12 cellular contexts compared by ENCODE assay signal in genomic region chr12:1022032-1022970, GRCh38. TPM values are rescaled to one million over a fixed set of nuclear protein-coding genes. Genes with fewer than 3 reads are reported as not detected.
DNase-seq lines count a peak whose midpoint lies in the region; ATAC-seq and TF ChIP-seq lines count a peak whose summit lies in the region.
"Had no signal": no experiment of that assay in that cellular context is flagged by ENCODE, and none has a peak within 500 bp of the region (broad histone marks: within the 10 kb centered on the region; RNA-seq: fewer than 3 reads in every experiment).

No MANE protein-coding gene starts in this region.

- H2AK9ac ChIP-seq in IMR-90 (replicated peaks; ENCODE audit: low read depth, low read length, poor library complexity): no peak overlapping the region

- H3K4me1 ChIP-seq in IMR-90 (ENCODE audit: control insufficient read depth, insufficient read depth, low read length): no peaks in the 10 kb centered on the region
- peaks cover 0 to 6% (median 0%) of the 10 kb centered on the region in 4 donors for H3K4me1 ChIP-seq in right lobe of liver
- H3K4me1 ChIP-seq in upper lobe of right lung: no peaks in the 10 kb centered on the region

- TF ChIP-seq RAD21 in IMR-90 (IDR thresholded peaks at IDR 0.05; ENCODE audit: low read length): no peak

- CTCF ChIA-PET in IMR-90 (lab: Yijun Ruan, JAX): no interaction called here

- no peak overlapping the region for H2BK15ac ChIP-seq in IMR-90 (ENCODE audit: low read depth, low read length)

- peaks cover 6% of the 10 kb centered on the region; the same call in 1 of the 2 replicates for H3K9me1 ChIP-seq in IMR-90 (ENCODE audit: insufficient read depth, low read length)

- TF ChIP-seq CTCF in IMR-90 (conservative IDR thresholded peaks at IDR 0.05; ENCODE audit: low read depth, low read length): no peak
- TF ChIP-seq CTCF in fibroblast of villous mesenchyme (IDR thresholded peaks at IDR 0.05; ENCODE audit: insufficient read depth, low read depth, low read length): no peak
- no peak for TF ChIP-seq CTCF in right lobe of liver (IDR thresholded peaks at IDR 0.05)
- no peak for TF ChIP-seq CTCF in natural killer cell (IDR thresholded peaks at IDR 0.05)
- no peak for TF ChIP-seq CTCF in upper lobe of right lung (IDR thresholded peaks at IDR 0.05)

- H2BK5ac ChIP-seq in IMR-90 (ENCODE audit: low read depth, low read length, poor library complexity, severe bottlenecking): no peak overlapping the region

- POLR2A ChIA-PET in IMR-90 (lab: Charles Lee; ENCODE audit: unreplicated experiment): no interaction called here

- no peak overlapping the region for H3K4me3 Mint-ChIP-seq in natural killer cell
- H3K4me3 Mint-ChIP-seq: CD4-positive, CD25-positive, alpha-beta regulatory T cell; GM23338 had no signal

- H3K4me3 ChIP-seq in IMR-90 (ENCODE audit: insufficient read depth, low read depth, low read length): no peak overlapping the region
- no peak overlapping the region for H3K4me3 ChIP-seq in fibroblast of villous mesenchyme (ENCODE audit: low read depth, low read length)
- H3K4me3 ChIP-seq in right lobe of liver: no peak overlapping the region
- H3K4me3 ChIP-seq in upper lobe of right lung: no peak overlapping the region
- H3K4me3 ChIP-seq: BLaER1 treated with 17β-estradiol and CSF1 and Interleukin-3, amounts not matched to agents 10 nM and 100 nM; GM23338 had no signal

- no peaks in the 10 kb centered on the region for H3K9me3 ChIP-seq in IMR-90 (ENCODE audit: control insufficient read depth, insufficient read depth, low read length)
- H3K9me3 ChIP-seq in right lobe of liver: no peaks in the 10 kb centered on the region
- no peaks in the 10 kb centered on the region for H3K9me3 ChIP-seq in upper lobe of right lung

- no peaks in the 10 kb centered on the region for H3K27me3 Mint-ChIP-seq in natural killer cell (ENCODE audit: low read depth in 2 of 2)
- H3K27me3 Mint-ChIP-seq: CD4-positive, CD25-positive, alpha-beta regulatory T cell had no signal

- dilution Hi-C loops in IMR-90 (cut with HindIII; ENCODE audit: low sequenced_read_pairs, unreplicated experiment): no loop called here

- peaks cover 5% of the 10 kb centered on the region; the same call in 1 of the 2 replicates for H3K36me3 ChIP-seq in IMR-90 (ENCODE audit: control insufficient read depth, insufficient read depth, low read length)
- H3K36me3 ChIP-seq in right lobe of liver: no peaks in the 10 kb centered on the region
- peaks cover 4% of the 10 kb centered on the region for H3K36me3 ChIP-seq in upper lobe of right lung

- no peak overlapping the region for H2AFZ ChIP-seq in IMR-90 (replicated peaks; ENCODE audit: low read length, poor library complexity)
- H2AFZ ChIP-seq: GM23338 had no signal

- no peaks in the 10 kb centered on the region for H3K36me3 Mint-ChIP-seq in natural killer cell

- no peak overlapping the region for H2BK20ac ChIP-seq in IMR-90 (ENCODE audit: low read depth, low read length)

- H3K23ac ChIP-seq in IMR-90 (ENCODE audit: low read depth, low read length): no peak overlapping the region

- no peak overlapping the region for H4K5ac ChIP-seq in IMR-90 (ENCODE audit: low read depth, low read length)

- H3K18ac ChIP-seq in IMR-90 (ENCODE audit: low read depth, low read length): no peak overlapping the region

- H3K4me1 Mint-ChIP-seq in natural killer cell: peaks cover 0 to 11% of the 10 kb centered on the region in 2 donors

- no peaks in the 10 kb centered on the region for H3K9me3 Mint-ChIP-seq in natural killer cell
- H3K9me3 Mint-ChIP-seq: GM23338 had no signal

- H3K27me3 ChIP-seq in IMR-90 (ENCODE audit: control insufficient read depth, insufficient read depth, low read length): no peaks in the 10 kb centered on the region
- no peaks in the 10 kb centered on the region for H3K27me3 ChIP-seq in right lobe of liver
- H3K27me3 ChIP-seq in upper lobe of right lung: no peaks in the 10 kb centered on the region
- H3K27me3 ChIP-seq: BLaER1 treated with 17β-estradiol and CSF1 and Interleukin-3, amounts not matched to agents 10 nM and 100 nM had no signal

- H2BK120ac ChIP-seq in IMR-90 (ENCODE audit: low read depth, low read length): no peak overlapping the region

- no peak for TF ChIP-seq POLR2A in IMR-90 (IDR thresholded peaks at IDR 0.05; ENCODE audit: low read depth, low read length)
- TF ChIP-seq POLR2A in right lobe of liver (IDR thresholded peaks at IDR 0.05): no peak

- H3K14ac ChIP-seq in IMR-90 (replicated peaks; ENCODE audit: low read depth, low read length): no peak overlapping the region

- no peak overlapping the region for H3K4me2 ChIP-seq in IMR-90 (ENCODE audit: low read depth, low read length)
- H3K4me2 ChIP-seq: BLaER1 treated with 17β-estradiol and CSF1 and Interleukin-3, amounts not matched to agents 10 nM and 100 nM; GM23338 had no signal

- no peak overlapping the region for H2AK5ac ChIP-seq in IMR-90 (ENCODE audit: low read depth, low read length)

- H3K79me1 ChIP-seq in IMR-90 (ENCODE audit: low read depth in 1 of 2, low read length in 2 of 2): peaks cover 23 to 66% of the 10 kb centered on the region in 2 experiments

- BruUV-seq in IMR-90 (replicated peaks; lab: Mats Ljungman, UMichigan): no TSS peak

- no peak overlapping the region for H3K4ac ChIP-seq in IMR-90 (ENCODE audit: low read depth, low read length)

- DNase-seq in IMR-90: no peak
- DNase-seq in amniotic epithelial cell (ENCODE audit: low read depth): peak; percentile 60
- peak; percentile 65 for DNase-seq in fibroblast of villous mesenchyme (ENCODE audit: low read depth)
- DNase-seq in right lobe of liver: peak in 1 of 3 donors; percentile 51
- DNase-seq in dermis blood vessel endothelial cell: no peak
- DNase-seq in natural killer cell: no peak
- DNase-seq in upper lobe of right lung: no peak
- DNase-seq: ACHN; CD4-positive, CD25-positive, alpha-beta regulatory T cell; H7 had no signal

- H3K56ac ChIP-seq in IMR-90 (ENCODE audit: extremely low read depth, insufficient read depth, low read length): no peak overlapping the region

- no peak for ATAC-seq in IMR-90 (ENCODE audit: low read depth)
- ATAC-seq in right lobe of liver: peak; percentile 66 to 89 (median 86)
- ATAC-seq in natural killer cell: no peak
- no peak for ATAC-seq in upper lobe of right lung
- ATAC-seq: GM23338 had no signal

- H3K9ac ChIP-seq in IMR-90 (ENCODE audit: low read depth, low read length): no peak overlapping the region
- H3K9ac ChIP-seq: BLaER1 treated with 17β-estradiol and CSF1 and Interleukin-3, amounts not matched to agents 10 nM and 100 nM had no signal

- peaks cover 12% of the 10 kb centered on the region for H4K20me1 ChIP-seq in IMR-90 (ENCODE audit: insufficient read depth, low read length)

- H3K27ac ChIP-seq in IMR-90 (ENCODE audit: insufficient read depth, low read length) (no peak overlapping the region), right lobe of liver (peak overlapping the region in 1 of 3 donors; percentile 58), upper lobe of right lung (no peak overlapping the region)
- H3K27ac ChIP-seq: BLaER1 treated with 17β-estradiol and CSF1 and Interleukin-3, amounts not matched to agents 10 nM and 100 nM had no signal

- WGBS in IMR-90 (ENCODE audit: extremely low coverage in 2 of 2, insufficient read length in 1 of 2), 2 experiments: 100% methylated on average over 4 of the region's 9 CpGs; no CpG with 5 or more reads in 1 of the 2 experiments
- WGBS in right lobe of liver (ENCODE audit: insufficient coverage, low coverage, low lambda C conversion rate, missing lambda C conversion rate): 40% methylated on average over 9 of the region's 9 CpGs

- no peak overlapping the region for H3K27ac Mint-ChIP-seq in natural killer cell
- H3K27ac Mint-ChIP-seq: GM23338 had no signal

- intact Hi-C loops in IMR-90 (cut with micrococcal nuclease) (no loop called here), right lobe of liver (cut with DNase I) (no loop called here), natural killer cell (cut with micrococcal nuclease) (no loop called here), upper lobe of right lung (cut with DNase I) (no loop called here)

- H4K8ac ChIP-seq in IMR-90 (ENCODE audit: low read depth in 2 of 2, low read length in 2 of 2): no peak overlapping the region

- H4K91ac ChIP-seq in IMR-90 (ENCODE audit: insufficient read depth, low read depth, low read length): no peak overlapping the region

- in situ Hi-C loops in IMR-90 (cut with MboI; ENCODE audit: low sequenced_read_pairs): no loop called here

TF ChIP-seq in IMR-90, 13 proteins besides CTCF, POLR2A, EP300 and RAD21:
- TF ChIP-seq CEBPB (IDR thresholded peaks at IDR 0.05; ENCODE audit: low read depth, low read length): peak; percentile 39; the same call in 1 of the 2 replicates
- TF ChIP-seq ELK1 (IDR thresholded peaks at IDR 0.05; ENCODE audit: borderline replicate concordance, low read depth, low read length): no peak

RNA-seq across cellular contexts. Expression of gene ERC1, which starts 31.3 kb away (rescaled TPM):
- total RNA-seq in IMR-90 (2012; rRNA removed): 25.6 and 27.8 TPM in 2 replicates
- 11.2 and 11.6 TPM in 2 replicates for polyA plus RNA-seq in IMR-90 (2012; rRNA removed)
- polyA plus RNA-seq in IMR-90 (2012; cell fraction: cytosol; rRNA removed): 3.9 and 5.0 TPM in 2 replicates
- 4.5 and 8.7 TPM in 2 replicates for polyA plus RNA-seq in IMR-90 (2012; cell fraction: nucleus; rRNA removed; ENCODE audit: low replicate concordance)
- total RNA-seq in fibroblast of villous mesenchyme: 41.9 and 49.7 TPM in 2 replicates
- 10 to 100 TPM; 24.8 to 30.8 (median 28.6) TPM for total RNA-seq in right lobe of liver
- total RNA-seq in dermis blood vessel endothelial cell: 47.1 and 51.5 TPM in 2 replicates
- total RNA-seq in natural killer cell: 10 to 100 TPM; 43.5 to 54.0 (median 44.9) TPM
- total RNA-seq in upper lobe of right lung: 54.3 TPM

Comparison
In these comparisons a context has a peak if more than half of its experiments do, and no peak if none do; other contexts are left out.
1. ATAC-seq: peak in right lobe of liver (4 of 4); none in IMR-90 (single experiment), natural killer cell (0 of 3) and upper lobe of right lung (single experiment).
2. DNase-seq: peak in amniotic epithelial cell (single experiment) and fibroblast of villous mesenchyme (single experiment); none in IMR-90 (single experiment), dermis blood vessel endothelial cell (single experiment), natural killer cell (single experiment) and upper lobe of right lung (single experiment).